11 cellular contexts compared by ENCODE assay signal in genomic region chr5:178249191-178249989, GRCh38. TPM values are rescaled to one million over a fixed set of nuclear protein-coding genes. Genes with fewer than 3 reads are reported as not detected.
DNase-seq lines count a peak whose midpoint lies in the region; ATAC-seq and TF ChIP-seq lines count a peak whose summit lies in the region.
"Had no signal": no experiment of that assay in that cellular context is flagged by ENCODE, and none has a peak within 500 bp of the region (broad histone marks: within the 10 kb centered on the region; RNA-seq: fewer than 3 reads in every experiment).

No MANE protein-coding gene starts in this region.

- no peaks in the 10 kb centered on the region for H3K36me3 ChIP-seq in psoas muscle (ENCODE audit: insufficient read depth in 1 of 2, low read depth in 1 of 2)

- 70 to 78% (median 73%) methylated on average over 13 of the region's 13 CpGs for WGBS in psoas muscle, 3 donors

- no peaks in the 10 kb centered on the region for H3K27me3 ChIP-seq in psoas muscle (ENCODE audit: insufficient read depth in 3 of 3, low read length in 2 of 3)

- H3K4me3 ChIP-seq in psoas muscle: no peak overlapping the region
- H3K4me3 ChIP-seq: SK-N-MC had no signal

- H3K27ac ChIP-seq in psoas muscle: no peak overlapping the region
- H3K27ac ChIP-seq: 22Rv1, SK-N-MC had no signal

- no peaks in the 10 kb centered on the region for H3K9me3 ChIP-seq in psoas muscle

- TF ChIP-seq CTCF in psoas muscle (IDR thresholded peaks at IDR 0.05): no peak

- DNase-seq in DMS 273 (lab: John Stamatoyannopoulos, UW; ENCODE audit: unreplicated experiment): peak; percentile 16
- no peak for DNase-seq in DMS 273 treated with DMSO at 0.1 percent for 48 hours (lab: John Stamatoyannopoulos, UW)
- peak; percentile 92 for DNase-seq in RPMI7951 (ENCODE audit: low read depth)
- peak; percentile 49 for DNase-seq in dedifferentiated amniotic fluid mesenchymal stem cell (ENCODE audit: extremely low spot score)
- no peak for DNase-seq in psoas muscle
- DNase-seq in NOMO-1 (lab: John Stamatoyannopoulos, UW; ENCODE audit: unreplicated experiment in 2 of 2): no peak
- DNase-seq in SIG-M5 treated with dmso at 0.1 percent for 504 hours (lab: John Stamatoyannopoulos, UW; ENCODE audit: unreplicated experiment): no peak
- DNase-seq in NCI-H1092 treated with DMSO at 0.1 percent for 48 hours (lab: John Stamatoyannopoulos, UW): no peak
- DNase-seq: dermis blood vessel endothelial cell had no signal

- intact Hi-C loops in psoas muscle (cut with DNase I): no loop called here

- peak; percentile 41 to 64 (median 54) for ATAC-seq in psoas muscle

- no peaks in the 10 kb centered on the region for H3K4me1 ChIP-seq in psoas muscle

RNA-seq across cellular contexts. Expression of gene PHYKPL, which starts 16.8 kb away (rescaled TPM):
- 6.5 and 7.6 TPM in 2 replicates for total RNA-seq in RPMI7951 (2014; rRNA removed; shearing (Covaris generic))
- total RNA-seq in psoas muscle: 10 to 100 TPM; 43.2 to 51.6 (median 45.2) TPM
- polyA plus RNA-seq in psoas muscle: 10 to 100 TPM; 22.3 to 43.9 (median 27.5) TPM

RNA-seq across cellular contexts. Expression of gene HNRNPAB, which starts 45.1 kb away (rescaled TPM):
- total RNA-seq in RPMI7951 (2014; rRNA removed; shearing (Covaris generic)): 56.8 and 57.6 TPM in 2 replicates
- 100 to 1,000 TPM in 3 of 4 donors, 10 to 100 TPM in 1; 74.1 to 210 (median 140) TPM for total RNA-seq in psoas muscle
- polyA plus RNA-seq in psoas muscle: 100 to 1,000 TPM in 2 of 3 donors, 10 to 100 TPM in 1; 97.5 to 243 (median 181) TPM

Comparison
In these comparisons a context has a peak if more than half of its experiments do, and no peak if none do; other contexts are left out.
1. DNase-seq: peak in DMS 273 (single experiment), RPMI7951 (single experiment) and dedifferentiated amniotic fluid mesenchymal stem cell (single experiment); none in DMS 273 treated with DMSO at 0.1 percent for 48 hours (single experiment), psoas muscle (0 of 2), NOMO-1 (0 of 2), SIG-M5 treated with dmso at 0.1 percent for 504 hours (single experiment) and NCI-H1092 treated with DMSO at 0.1 percent for 48 hours (single experiment).